ENCODE assay signal across 8 cellular contexts in genomic region chr11:46700251-46701077, GRCh38. TPM values are rescaled to one million over a fixed set of nuclear protein-coding genes. Genes with fewer than 3 reads are reported as not detected.
DNase-seq lines count a peak whose midpoint lies in the region; ATAC-seq, FAIRE-seq and TF ChIP-seq lines count a peak whose summit lies in the region.

TSS of gene ARHGAP1 (minus strand) at chr11:46700619. CDS start at chr11:46696107, 4,512 bp downstream.
TSS of gene ZNF408 (plus strand) at chr11:46701031. CDS start at chr11:46701048, 17 bp downstream.

- no peak within 1 kb of the TSS for H2BK15ac ChIP-seq in H1 (ENCODE audit: low read length)

- peaks cover 9% of the 10 kb centered on the region; the same call in 1 of the 2 replicates for H3K23me2 ChIP-seq in H1 (ENCODE audit: low read depth, low read length)

- no peak within 1 kb of the TSS for H2AK5ac ChIP-seq in H1 (ENCODE audit: low read depth, low read length)

- peak within 1 kb of the TSS; percentile 59 to 100 (median 96) for H3K4me3 ChIP-seq in H1 (ENCODE audit: extremely low read depth in 1 of 4, insufficient read depth in 2 of 4, low read depth in 3 of 4, low read length in 4 of 4)

- H2BK12ac ChIP-seq in H1 (ENCODE audit: low read depth, low read length): peak within 1 kb of the TSS; percentile 82; the same call in 1 of the 2 replicates

- peak within 1 kb of the TSS; percentile 50 for H3K56ac ChIP-seq in H1 (replicated peaks; ENCODE audit: insufficient read length, low read depth, low read length)

- H3K14ac ChIP-seq in H1 (ENCODE audit: insufficient read length): no peak within 1 kb of the TSS

- no peak within 1 kb of the TSS for H3K4ac ChIP-seq in H1 (replicated peaks; ENCODE audit: insufficient read length, low read depth, low read length)

- H3K9me3 ChIP-seq in H1 (ENCODE audit: insufficient read depth in 2 of 2, low read depth in 1 of 2, low read length in 1 of 2): no peaks in the 10 kb centered on the region

- H3K4me3 Mint-ChIP-seq in memory B cell: peak within 1 kb of the TSS; percentile 97

- WGBS in H1 (ENCODE audit: extremely low coverage in 1 of 2, insufficient coverage in 1 of 2, insufficient read length in 1 of 2, insufficient replicate concordance in 2 of 2, low coverage in 1 of 2, low lambda C conversion rate in 2 of 2, missing lambda C conversion rate in 1 of 2), 2 experiments: 1% methylated on average over 42 of the region's 44 CpGs; no CpG with 5 or more reads in 1 of the 2 experiments

- TF ChIP-seq EP300 in H1 (IDR thresholded peaks at IDR 0.05; ENCODE audit: borderline replicate concordance in 1 of 2, low read depth in 2 of 2, low read length in 2 of 2): peak in 1 of 2 experiments; percentile 27; a peak in 1 of 3 replicates

- peak within 1 kb of the TSS; percentile 88 for H4K91ac ChIP-seq in H1 (replicated peaks; ENCODE audit: insufficient read length, low read length)

- H3K9ac ChIP-seq in H1 (replicated peaks in 1 of 4; ENCODE audit: extremely low read depth in 1 of 4, low read depth in 3 of 4, low read length in 3 of 4): peak within 1 kb of the TSS; percentile 77 to 99 (median 95)

- H3K36me3 ChIP-seq in H1 (ENCODE audit: control insufficient read depth in 2 of 4, insufficient read depth in 4 of 4, low read length in 3 of 4): peaks cover 16 to 33% (median 29%) of the 10 kb centered on the region in 4 experiments

- H2BK5ac ChIP-seq in H1 (ENCODE audit: low read depth, low read length): peak within 1 kb of the TSS; percentile 98

- POLR2A ChIA-PET in H1 (lab: Charles Lee; ENCODE audit: partially characterized antibody): interaction anchor here (0.7 to 5.2 kb wide), 18 partner anchors 11 to 1148 kb away, joined by 3 to 18 read pairs (median 3); partner anchors contain the start of genes CSTPP1, F2 and NUP160

- H3K27me3 ChIP-seq in H1 (replicated peaks in 1 of 4; ENCODE audit: control insufficient read depth in 3 of 4, extremely low read depth in 1 of 4, insufficient read depth in 3 of 4, low read length in 3 of 4): no peaks in the 10 kb centered on the region

- H2AFZ ChIP-seq in H1 (ENCODE audit: low read length): peak within 1 kb of the TSS; percentile 100

- ATAC-seq in GM21367 (IDR thresholded peaks at IDR 0.05; ENCODE audit: unreplicated experiment) (peak; percentile 87), memory B cell (ENCODE audit: low read depth) (peak; percentile 96)

- H4K8ac ChIP-seq in H1 (ENCODE audit: extremely low read depth, insufficient read depth, low read length): peak within 1 kb of the TSS; percentile 99; the same call in 1 of the 2 replicates

- peaks cover 22% of the 10 kb centered on the region for H3K4me1 Mint-ChIP-seq in memory B cell

- H3K27ac ChIP-seq in H1 (ENCODE audit: low read depth, low read length): peak within 1 kb of the TSS; percentile 98

- H3K23ac ChIP-seq in H1 (ENCODE audit: insufficient read length): no peak within 1 kb of the TSS

- H4K20me1 ChIP-seq in H1 (replicated peaks in 1 of 2; ENCODE audit: control insufficient read depth in 1 of 2, insufficient read depth in 2 of 2, low read length in 2 of 2): peaks cover 0 to 5% of the 10 kb centered on the region in 2 experiments

- H4K5ac ChIP-seq in H1 (ENCODE audit: insufficient read length, low read depth, low read length): peak within 1 kb of the TSS; percentile 79

- peak within 1 kb of the TSS; percentile 89 for H3K27ac Mint-ChIP-seq in memory B cell

- H3K79me2 ChIP-seq in H1 (ENCODE audit: control insufficient read depth in 1 of 2, insufficient read depth in 2 of 2, low read length in 2 of 2): peaks cover 3 to 16% of the 10 kb centered on the region in 2 experiments; a peak in 2 of 4 replicates

- no peak for TF ChIP-seq CTCF in H1 (IDR thresholded peaks at IDR 0.05; ENCODE audit: control extremely low read depth in 1 of 3, insufficient read depth in 1 of 3, low read depth in 1 of 3, low read length in 3 of 3)

- peak within 1 kb of the TSS; percentile 28; the same call in 1 of the 2 replicates for H2BK20ac ChIP-seq in H1 (ENCODE audit: low read length)

- H3K4me2 ChIP-seq in H1 (ENCODE audit: insufficient read depth in 1 of 2, low read depth in 2 of 2, low read length in 2 of 2): peak within 1 kb of the TSS; percentile 51 to 89

- H3K4me1 ChIP-seq in H1 (replicated peaks in 1 of 4; ENCODE audit: control insufficient read depth in 3 of 4, insufficient read depth in 4 of 4, low read length in 3 of 4): no peaks in the 10 kb centered on the region; a peak in 4 of 7 replicates

- no peaks in the 10 kb centered on the region for H3K79me1 ChIP-seq in H1 (ENCODE audit: low read depth, low read length)

- CTCF ChIA-PET in H1 (lab: Charles Lee; ENCODE audit: partially characterized antibody): interaction anchor here (0.7 to 1.5 kb wide), 4 partner anchors 30 to 309 kb away, joined by 3 to 4 read pairs (median 3); partner anchors contain the start of gene CHRM4

- H3K36me3 Mint-ChIP-seq in memory B cell: peaks cover 8% of the 10 kb centered on the region

- H3K9me3 Mint-ChIP-seq in memory B cell: no peaks in the 10 kb centered on the region

- peak in 1 of 2 experiments; percentile 77; a peak in 2 of 3 replicates for TF ChIP-seq POLR2A in H1 (IDR thresholded peaks at IDR 0.05; ENCODE audit: control extremely low read depth in 1 of 2, low read depth in 2 of 2, low read length in 2 of 2)

- peak within 1 kb of the TSS; percentile 92 for H3K18ac ChIP-seq in H1 (ENCODE audit: extremely low read depth, low read length)

- no peak for TF ChIP-seq RAD21 in H1 (IDR thresholded peaks at IDR 0.05 in 1 of 2, conservative IDR thresholded peaks at IDR 0.05 in 1 of 2; ENCODE audit: low read depth in 2 of 2, low read length in 2 of 2)

- peak within 1 kb of the TSS; percentile 34 for H2BK120ac ChIP-seq in H1 (replicated peaks; ENCODE audit: low read depth, low read length)

- FAIRE-seq in HTR-8/SVneo (lab: Jason Lieb, UNC): peak; percentile 80
- peak; percentile 69 for FAIRE-seq in H1 (lab: Jason Lieb, UNC)

- no peaks in the 10 kb centered on the region for H3K27me3 Mint-ChIP-seq in memory B cell

- peak; percentile 96 for DNase-seq in COLO829 (ENCODE audit: low spot score)
- DNase-seq in HTR-8/SVneo (ENCODE audit: insufficient read length, low spot score): peak; percentile 93
- DNase-seq in NOMO-1 treated with dmso at 0.1 percent for 144 hours (lab: John Stamatoyannopoulos, UW; ENCODE audit: unreplicated experiment): peak; percentile 99
- peak; percentile 96 to 98 (median 97) for DNase-seq in activated CD8-positive, alpha-beta memory T cell treated with anti-CD3 and anti-CD28 coated beads for 48 hours (ENCODE audit: low read depth in 2 of 3, low spot score in 2 of 3)
- DNase-seq in H1 (ENCODE audit: low read depth in 1 of 2, low spot score in 2 of 2): peak; percentile 96 to 97
- DNase-seq in memory B cell (ENCODE audit: low spot score in 2 of 2): peak; percentile 96 to 98
- DNase-seq in stimulated activated CD8-positive, alpha-beta memory T cell treated with anti-CD3 and anti-CD28 coated beads, Interleukin-12 subunit alpha, Interleukin-12 subunit beta, amount 100 ng/mL, for 24 hours (ENCODE audit: extremely low read depth): peak; percentile 99

TF ChIP-seq in H1, 55 proteins besides CTCF, POLR2A, EP300 and RAD21 (continues in another document):
- TF ChIP-seq YY1 (IDR thresholded peaks at IDR 0.05; ENCODE audit: low read depth, low read length): peak; percentile 73; the same call in 1 of the 2 replicates
- no peak for TF ChIP-seq RBBP5 (IDR thresholded peaks at IDR 0.05; ENCODE audit: borderline replicate concordance, low read depth, low read length)
- TF ChIP-seq GABPA (IDR thresholded peaks at IDR 0.05; ENCODE audit: borderline replicate concordance, insufficient read depth, low read length): peak; percentile 95
- TF ChIP-seq KDM5A (IDR thresholded peaks at IDR 0.05; ENCODE audit: low read length): peak; percentile 91
- peak; percentile 13; the same call in 1 of the 2 replicates for TF ChIP-seq USF2 (IDR thresholded peaks at IDR 0.05; ENCODE audit: low read length)
- TF ChIP-seq EZH2 (IDR thresholded peaks at IDR 0.05; ENCODE audit: low read depth, low read length, severe bottlenecking): no peak
- TF ChIP-seq FOSL1 (IDR thresholded peaks at IDR 0.05; ENCODE audit: insufficient read depth, low read depth, low read length): no peak
- no peak for TF ChIP-seq RXRA (IDR thresholded peaks at IDR 0.05; ENCODE audit: insufficient read depth, low read depth, low read length)
- TF ChIP-seq SP4 (IDR thresholded peaks at IDR 0.05; ENCODE audit: low read length): peak; percentile 38
- no peak for TF ChIP-seq BRCA1 (IDR thresholded peaks at IDR 0.05; ENCODE audit: low read depth, low read length)
- TF ChIP-seq KDM4A (IDR thresholded peaks at IDR 0.05; ENCODE audit: low read depth, low read length, severe bottlenecking): peak; percentile 97

RNA-seq across cellular contexts. Expression of gene ARHGAP1, which starts in this region (rescaled TPM):
- total RNA-seq in H1 (2021; fragmentation: NEBNext Ultra II Directional; extraction: Animal tissue kit (Norgen Biotek cat#: 25700)): 58.8 and 63.3 TPM in 2 replicates
- 28.6 and 42.8 TPM in 2 replicates for polyA plus RNA-seq in H1 (2011; rRNA removed)
- polyA plus RNA-seq in H1 (2011; cell fraction: cytosol; rRNA removed): 16.2 TPM
- polyA plus RNA-seq in H1 (2011; cell fraction: nucleus; rRNA removed): 26.4 TPM
- 38.9 to 44.5 TPM (median 42.1 TPM) in 4 replicates for polyA plus RNA-seq in H1 (2012, experiment 1 of 2)
- 55.2 TPM for polyA plus RNA-seq in H1 (2012, experiment 2 of 2)
- polyA plus RNA-seq in H1 (2013, experiment 1 of 2): 33.1 TPM
- 31.8 TPM for polyA plus RNA-seq in H1 (2013, experiment 2 of 2)
- 61.4 and 84.5 TPM in 2 replicates for polyA minus RNA-seq in H1 (2011; rRNA and poly(A)+ RNA removed)
- 34.3 TPM for polyA minus RNA-seq in H1 (2011; cell fraction: cytosol; rRNA and poly(A)+ RNA removed)
- polyA minus RNA-seq in H1 (2011; cell fraction: nucleus; rRNA and poly(A)+ RNA removed): 22.8 TPM

RNA-seq across cellular contexts. Expression of gene ZNF408, which starts in this region (rescaled TPM):
- total RNA-seq in H1 (2021; fragmentation: NEBNext Ultra II Directional; extraction: Animal tissue kit (Norgen Biotek cat#: 25700)): 10.7 and 11.0 TPM in 2 replicates
- polyA plus RNA-seq in H1 (2011; rRNA removed): 11.0 and 16.9 TPM in 2 replicates
- 10.9 TPM for polyA plus RNA-seq in H1 (2011; cell fraction: cytosol; rRNA removed)
- 15.5 TPM for polyA plus RNA-seq in H1 (2011; cell fraction: nucleus; rRNA removed)
- 6.9 to 10.3 TPM (median 9.8 TPM) in 4 replicates for polyA plus RNA-seq in H1 (2012, experiment 1 of 2)
- polyA plus RNA-seq in H1 (2012, experiment 2 of 2): 10.6 TPM
- polyA plus RNA-seq in H1 (2013, experiment 1 of 2): 6.4 TPM
- 5.3 TPM for polyA plus RNA-seq in H1 (2013, experiment 2 of 2)
- polyA minus RNA-seq in H1 (2011; rRNA and poly(A)+ RNA removed): 6.8 and 9.3 TPM in 2 replicates
- polyA minus RNA-seq in H1 (2011; cell fraction: cytosol; rRNA and poly(A)+ RNA removed): 12.5 TPM
- 14.9 TPM for polyA minus RNA-seq in H1 (2011; cell fraction: nucleus; rRNA and poly(A)+ RNA removed)

Comparison
In these comparisons a context has a peak if more than half of its experiments do, and no peak if none do; other contexts are left out.
1. Peak in every context shown above with its lines: DNase-seq, ATAC-seq, H3K4me3 ChIP-seq and H3K27ac ChIP-seq.